1 cellular context compared by ENCODE assay signal in the genomic region with DNA sequence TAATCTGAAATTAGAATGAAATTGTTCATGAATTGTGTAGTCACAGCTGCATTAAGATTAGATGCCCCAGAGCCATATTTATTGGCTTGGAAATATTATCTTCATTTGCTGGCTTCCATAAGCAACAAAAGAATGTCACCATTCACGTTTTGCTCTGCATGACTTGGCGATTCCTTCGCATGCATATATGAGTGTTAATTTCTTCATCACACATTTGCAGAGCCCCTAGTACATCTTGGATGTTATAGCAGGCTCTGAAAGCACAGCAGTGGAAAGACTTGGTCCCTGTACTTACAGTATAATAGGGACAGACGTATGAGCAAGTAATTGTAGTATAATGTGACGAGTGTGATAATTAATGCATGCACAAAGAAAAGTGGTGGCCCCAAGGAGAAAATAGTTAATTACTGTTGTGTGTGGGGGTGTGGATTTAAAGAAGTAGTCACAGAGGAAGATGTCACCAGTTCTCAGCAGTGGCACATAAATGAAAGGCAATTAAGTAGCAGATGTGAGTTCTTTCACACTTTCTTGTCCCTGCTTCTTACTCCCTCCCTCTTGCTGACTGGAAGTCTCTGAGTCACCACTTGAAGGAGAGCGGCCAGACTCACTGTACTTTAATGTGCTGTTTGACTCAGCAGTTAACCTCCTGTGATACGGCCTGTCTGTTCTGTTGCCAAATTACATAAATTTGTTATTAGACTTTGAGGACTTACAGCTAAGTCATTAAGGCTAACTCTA.
A peak's percentile ranks its signal among the peaks of the same experiment; 100 is the strongest.
TF ChIP-seq lines count a peak whose summit lies in the region.

No MANE protein-coding gene starts in this region.

TF ChIP-seq in A549, 52 proteins besides CTCF, POLR2A, EP300 and RAD21 (continued from another document):
- TF ChIP-seq, protein P1, sequence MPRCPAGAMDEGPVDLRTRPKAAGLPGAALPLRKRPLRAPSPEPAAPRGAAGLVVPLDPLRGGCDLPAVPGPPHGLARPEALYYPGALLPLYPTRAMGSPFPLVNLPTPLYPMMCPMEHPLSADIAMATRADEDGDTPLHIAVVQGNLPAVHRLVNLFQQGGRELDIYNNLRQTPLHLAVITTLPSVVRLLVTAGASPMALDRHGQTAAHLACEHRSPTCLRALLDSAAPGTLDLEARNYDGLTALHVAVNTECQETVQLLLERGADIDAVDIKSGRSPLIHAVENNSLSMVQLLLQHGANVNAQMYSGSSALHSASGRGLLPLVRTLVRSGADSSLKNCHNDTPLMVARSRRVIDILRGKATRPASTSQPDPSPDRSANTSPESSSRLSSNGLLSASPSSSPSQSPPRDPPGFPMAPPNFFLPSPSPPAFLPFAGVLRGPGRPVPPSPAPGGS (IDR thresholded peaks at IDR 0.05) = no peak
- TF ChIP-seq, protein P2, sequence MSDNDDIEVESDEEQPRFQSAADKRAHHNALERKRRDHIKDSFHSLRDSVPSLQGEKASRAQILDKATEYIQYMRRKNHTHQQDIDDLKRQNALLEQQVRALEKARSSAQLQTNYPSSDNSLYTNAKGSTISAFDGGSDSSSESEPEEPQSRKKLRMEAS (IDR thresholded peaks at IDR 0.05) = peak; percentile 62
- TF ChIP-seq KDM5A (IDR thresholded peaks at IDR 0.05) = no peak
- TF ChIP-seq CEBPB (IDR thresholded peaks at IDR 0.05) = peak in 1 of 2 experiments; percentile 40; a peak in 1 of 4 replicates
TF ChIP-seq in A549: peak in this region for 9.
